Comparison of ENCODE assay signal across 1 cellular context in the genomic region with DNA sequence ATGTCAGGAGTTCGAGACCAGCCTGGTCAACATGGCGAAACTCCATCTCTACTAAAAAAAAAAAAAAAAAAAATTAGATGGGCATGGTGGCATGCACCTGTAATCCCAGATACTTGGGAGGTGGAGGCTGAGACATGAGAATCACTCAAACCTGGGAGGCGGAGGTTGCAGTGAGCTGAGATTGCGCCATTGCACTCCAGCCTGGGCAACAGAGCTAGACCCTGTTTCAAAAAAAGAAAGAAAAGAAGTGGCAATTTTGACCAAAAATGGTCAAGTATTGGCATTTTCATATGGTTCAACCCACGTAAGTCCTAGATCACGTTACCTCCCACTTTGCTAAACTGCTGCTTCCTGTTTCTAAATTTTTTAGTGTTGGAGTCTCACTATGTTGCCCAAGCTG.
TF ChIP-seq lines count a peak whose summit lies in the region.

No MANE protein-coding gene starts in this region.

TF ChIP-seq in HepG2, 621 proteins besides CTCF, POLR2A, EP300 and RAD21:
- TF ChIP-seq ZNF121 (CRISPR knock-in tag; IDR thresholded peaks at IDR 0.05) = peak; percentile 44; the same call in 1 of the 2 replicates
TF ChIP-seq in HepG2: peak in this region for 1; not testable (repeated sequence) for 620.
